In genomic region chr7:99490878-99491277, GRCh38 we compare ENCODE assay signal across 17 cellular contexts.
"Had no signal": no experiment of that assay in that cellular context is flagged by ENCODE, and none has a peak within 500 bp of the region (broad histone marks: within the 10 kb centered on the region; RNA-seq: fewer than 3 reads in every experiment).

No MANE protein-coding gene starts in this region.

- ATAC-seq: gastrocnemius medialis, heart right ventricle had no signal

- DNase-seq: activated CD4-positive, alpha-beta T cell treated with anti-CD3 and anti-CD28 coated beads, Interleukin-2, amount 10 ng/mL, durations not matched to agents 7 days and 5 days; adrenal gland; erythroblast; gastrocnemius medialis; heart right ventricle; nephron progenitor cell; stimulated activated CD4-positive, alpha-beta T cell treated with anti-CD3 and anti-CD28 coated beads, Interleukin-15, amount 100 ng/mL, for 24 hours; stimulated activated CD4-positive, alpha-beta T cell treated with anti-CD3 and anti-CD28 coated beads, Interleukin-4, amount 100 ng/mL, for 1 hour; stimulated activated naive CD4-positive, alpha-beta T cell treated with Interleukin-2 at 50 U/mL for 16 hours; substantia nigra had no signal

- H3K27me3 ChIP-seq: adrenal gland, cardiac muscle cell, gastrocnemius medialis, heart right ventricle, right atrium auricular region, tibial nerve, vagina had no signal

- H3K4me1 ChIP-seq: adrenal gland, gastrocnemius medialis, heart right ventricle, right atrium auricular region, tibial nerve, vagina had no signal

- H3K27me3 Mint-ChIP-seq: activated CD4-positive, alpha-beta T cell treated with anti-CD3 and anti-CD28 coated beads, Interleukin-2, amount 10 ng/mL, durations not matched to agents 7 days and 5 days; progenitor cell of endocrine pancreas had no signal

- FAIRE-seq: TTC549 had no signal

- H3K27ac ChIP-seq: adrenal gland, cardiac muscle cell, gastrocnemius medialis, heart right ventricle, right atrium auricular region, tibial nerve, vagina had no signal

- H3K4me3 ChIP-seq: adrenal gland, cardiac muscle cell, gastrocnemius medialis, heart right ventricle, right atrium auricular region, tibial nerve, vagina had no signal

- H3K4me3 Mint-ChIP-seq: activated CD4-positive, alpha-beta T cell treated with anti-CD3 and anti-CD28 coated beads, Interleukin-2, amount 10 ng/mL, durations not matched to agents 7 days and 5 days; activated T-helper 1 cell treated with anti-CD3 and anti-CD28 coated beads, Interleukin-12 subunit alpha, Interleukin-12 subunit beta, Interleukin-2, Interleukin-4 antibody, amounts not matched to agents 30 ng/mL and 10 ng/mL and 1 ng/mL, durations not matched to agents 14 hours and 24 hours and 36 hours; nephron progenitor cell had no signal

- H3K27ac Mint-ChIP-seq: activated CD4-positive, alpha-beta T cell treated with anti-CD3 and anti-CD28 coated beads, Interleukin-2, amount 10 ng/mL, durations not matched to agents 7 days and 5 days; activated T-helper 1 cell treated with anti-CD3 and anti-CD28 coated beads, Interleukin-12 subunit alpha, Interleukin-12 subunit beta, Interleukin-2, Interleukin-4 antibody, amounts not matched to agents 30 ng/mL and 10 ng/mL and 1 ng/mL, durations not matched to agents 14 hours and 24 hours and 36 hours; nephron progenitor cell; progenitor cell of endocrine pancreas had no signal

- H3K4me1 Mint-ChIP-seq: activated CD4-positive, alpha-beta T cell treated with anti-CD3 and anti-CD28 coated beads, Interleukin-2, amount 10 ng/mL, durations not matched to agents 7 days and 5 days; nephron progenitor cell had no signal
